Comparison of ENCODE assay signal across 1 cellular context in genomic region chr1:27526569-27527222, GRCh38.
TF ChIP-seq lines count a peak whose summit lies in the region.

No MANE protein-coding gene starts in this region.

TF ChIP-seq in K562, 482 proteins besides CTCF, POLR2A, EP300 and RAD21 (continues in another document):
- TF ChIP-seq TARDBP (IDR thresholded peaks at IDR 0.05) (no peak), ZKSCAN8 (CRISPR knock-in tag; IDR thresholded peaks at IDR 0.05) (no peak), HNRNPH1 (optimal IDR thresholded peaks at IDR 0.05; ENCODE audit: low read depth, low read length) (no peak), ZNF830 (CRISPR knock-in tag; IDR thresholded peaks at IDR 0.05) (no peak), EP400 (IDR thresholded peaks at IDR 0.05) (peak; percentile 88), FOXA3 (CRISPR knock-in tag; conservative IDR thresholded peaks at IDR 0.05 in 1 of 2, IDR thresholded peaks at IDR 0.05 in 1 of 2) (no peak), SP2 (IDR thresholded peaks at IDR 0.05; ENCODE audit: extremely low read depth, low read depth, low read length, poor library complexity, severe bottlenecking) (no peak), ZBTB2 (IDR thresholded peaks at IDR 0.05) (peak; percentile 73), KLF6 (CRISPR knock-in tag; IDR thresholded peaks at IDR 0.05; ENCODE audit: borderline replicate concordance) (no peak), ZNF316 (IDR thresholded peaks at IDR 0.05) (peak; percentile 42; the same call in 1 of the 2 replicates), RNF2 (IDR thresholded peaks at IDR 0.05) (no peak; the same call in 1 of the 2 replicates), KDM1A (IDR thresholded peaks at IDR 0.05) (peak; percentile 28 to 39; a peak in 2 of 4 replicates), ZNF57 (CRISPR knock-in tag; IDR thresholded peaks at IDR 0.05) (no peak), SMARCE1 (IDR thresholded peaks at IDR 0.05) (peak; percentile 58), VEZF1 (CRISPR knock-in tag; IDR thresholded peaks at IDR 0.05) (no peak), MTA3 (IDR thresholded peaks at IDR 0.05; ENCODE audit: borderline replicate concordance) (no peak), CSDE1 (IDR thresholded peaks at IDR 0.05) (peak in 1 of 2 experiments; percentile 85; a peak in 1 of 4 replicates), AFF1 (IDR thresholded peaks at IDR 0.05; ENCODE audit: low read depth in 1 of 2, partially characterized antibody in 2 of 2) (peak; percentile 56 to 81), KLF1 (tag; IDR thresholded peaks at IDR 0.05) (no peak), ZNF583 (CRISPR knock-in tag; IDR thresholded peaks at IDR 0.05) (no peak), SRSF1 (IDR thresholded peaks at IDR 0.05; ENCODE audit: low read depth, low read length) (no peak), MXI1 (IDR thresholded peaks at IDR 0.05; ENCODE audit: low read depth, low read length) (no peak; the same call in 1 of the 2 replicates), ZNF644 (tag; IDR thresholded peaks at IDR 0.05; ENCODE audit: low read depth) (no peak), FIP1L1 (IDR thresholded peaks at IDR 0.05; ENCODE audit: low read depth, low read length, poor library complexity, severe bottlenecking) (no peak), GABPB2 (CRISPR knock-in tag; conservative IDR thresholded peaks at IDR 0.05) (no peak), TRIM24 (IDR thresholded peaks at IDR 0.05) (peak; percentile 11 to 34; a peak in 1 of 4 replicates), ARID2 (IDR thresholded peaks at IDR 0.05) (no peak), MYNN (IDR thresholded peaks at IDR 0.05) (no peak; the same call in 1 of the 2 replicates), MYNN (CRISPR knock-in tag; IDR thresholded peaks at IDR 0.05) (no peak), LARP7 (IDR thresholded peaks at IDR 0.05) (peak; percentile 94; the same call in 1 of the 2 replicates), CREBBP (IDR thresholded peaks at IDR 0.05; ENCODE audit: low read depth, low read length) (no peak), HINFP (tag; conservative IDR thresholded peaks at IDR 0.05; ENCODE audit: low read depth) (no peak), ZNF41 (CRISPR knock-in tag; conservative IDR thresholded peaks at IDR 0.05) (0 out of 2 replicates have a peak, but pooled peaks have one; percentile 10), ZNF695 (CRISPR knock-in tag; IDR thresholded peaks at IDR 0.05) (no peak), CHD2 (IDR thresholded peaks at IDR 0.05; ENCODE audit: low read depth, low read length) (no peak), BRD4 (IDR thresholded peaks at IDR 0.05) (no peak), STAT5B (CRISPR knock-in tag; IDR thresholded peaks at IDR 0.05) (no peak), HMG20A (CRISPR knock-in tag; conservative IDR thresholded peaks at IDR 0.05) (no peak), ZNF384 (IDR thresholded peaks at IDR 0.05; ENCODE audit: low read depth, low read length) (no peak), ZNF23 (CRISPR knock-in tag; IDR thresholded peaks at IDR 0.05) (no peak), JUN (IDR thresholded peaks at IDR 0.05; ENCODE audit: borderline replicate concordance, low read depth, low read length) (no peak; the same call in 1 of the 2 replicates), JUN (CRISPR knock-in tag; IDR thresholded peaks at IDR 0.05; ENCODE audit: borderline replicate concordance) (peak; percentile 65)
- TF ChIP-seq, protein P1, sequence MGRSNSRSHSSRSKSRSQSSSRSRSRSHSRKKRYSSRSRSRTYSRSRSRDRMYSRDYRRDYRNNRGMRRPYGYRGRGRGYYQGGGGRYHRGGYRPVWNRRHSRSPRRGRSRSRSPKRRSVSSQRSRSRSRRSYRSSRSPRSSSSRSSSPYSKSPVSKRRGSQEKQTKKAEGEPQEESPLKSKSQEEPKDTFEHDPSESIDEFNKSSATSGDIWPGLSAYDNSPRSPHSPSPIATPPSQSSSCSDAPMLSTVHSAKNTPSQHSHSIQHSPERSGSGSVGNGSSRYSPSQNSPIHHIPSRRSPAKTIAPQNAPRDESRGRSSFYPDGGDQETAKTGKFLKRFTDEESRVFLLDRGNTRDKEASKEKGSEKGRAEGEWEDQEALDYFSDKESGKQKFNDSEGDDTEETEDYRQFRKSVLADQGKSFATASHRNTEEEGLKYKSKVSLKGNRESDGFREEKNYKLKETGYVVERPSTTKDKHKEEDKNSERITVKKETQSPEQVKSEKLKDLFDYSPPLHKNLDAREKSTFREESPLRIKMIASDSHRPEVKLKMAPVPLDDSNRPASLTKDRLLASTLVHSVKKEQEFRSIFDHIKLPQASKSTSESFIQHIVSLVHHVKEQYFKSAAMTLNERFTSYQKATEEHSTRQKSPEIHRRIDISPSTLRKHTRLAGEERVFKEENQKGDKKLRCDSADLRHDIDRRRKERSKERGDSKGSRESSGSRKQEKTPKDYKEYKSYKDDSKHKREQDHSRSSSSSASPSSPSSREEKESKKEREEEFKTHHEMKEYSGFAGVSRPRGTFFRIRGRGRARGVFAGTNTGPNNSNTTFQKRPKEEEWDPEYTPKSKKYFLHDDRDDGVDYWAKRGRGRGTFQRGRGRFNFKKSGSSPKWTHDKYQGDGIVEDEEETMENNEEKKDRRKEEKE (IDR thresholded peaks at IDR 0.05; ENCODE audit: borderline replicate concordance in 1 of 2, control insufficient read depth in 1 of 2, low read depth in 2 of 2, low read length in 1 of 2), result no peak; a peak in 1 of 4 replicates
- TF ChIP-seq, protein P2, sequence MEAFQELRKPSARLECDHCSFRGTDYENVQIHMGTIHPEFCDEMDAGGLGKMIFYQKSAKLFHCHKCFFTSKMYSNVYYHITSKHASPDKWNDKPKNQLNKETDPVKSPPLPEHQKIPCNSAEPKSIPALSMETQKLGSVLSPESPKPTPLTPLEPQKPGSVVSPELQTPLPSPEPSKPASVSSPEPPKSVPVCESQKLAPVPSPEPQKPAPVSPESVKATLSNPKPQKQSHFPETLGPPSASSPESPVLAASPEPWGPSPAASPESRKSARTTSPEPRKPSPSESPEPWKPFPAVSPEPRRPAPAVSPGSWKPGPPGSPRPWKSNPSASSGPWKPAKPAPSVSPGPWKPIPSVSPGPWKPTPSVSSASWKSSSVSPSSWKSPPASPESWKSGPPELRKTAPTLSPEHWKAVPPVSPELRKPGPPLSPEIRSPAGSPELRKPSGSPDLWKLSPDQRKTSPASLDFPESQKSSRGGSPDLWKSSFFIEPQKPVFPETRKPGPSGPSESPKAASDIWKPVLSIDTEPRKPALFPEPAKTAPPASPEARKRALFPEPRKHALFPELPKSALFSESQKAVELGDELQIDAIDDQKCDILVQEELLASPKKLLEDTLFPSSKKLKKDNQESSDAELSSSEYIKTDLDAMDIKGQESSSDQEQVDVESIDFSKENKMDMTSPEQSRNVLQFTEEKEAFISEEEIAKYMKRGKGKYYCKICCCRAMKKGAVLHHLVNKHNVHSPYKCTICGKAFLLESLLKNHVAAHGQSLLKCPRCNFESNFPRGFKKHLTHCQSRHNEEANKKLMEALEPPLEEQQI (IDR thresholded peaks at IDR 0.05), result no peak; the same call in 1 of the 2 replicates
- TF ChIP-seq, protein P3, sequence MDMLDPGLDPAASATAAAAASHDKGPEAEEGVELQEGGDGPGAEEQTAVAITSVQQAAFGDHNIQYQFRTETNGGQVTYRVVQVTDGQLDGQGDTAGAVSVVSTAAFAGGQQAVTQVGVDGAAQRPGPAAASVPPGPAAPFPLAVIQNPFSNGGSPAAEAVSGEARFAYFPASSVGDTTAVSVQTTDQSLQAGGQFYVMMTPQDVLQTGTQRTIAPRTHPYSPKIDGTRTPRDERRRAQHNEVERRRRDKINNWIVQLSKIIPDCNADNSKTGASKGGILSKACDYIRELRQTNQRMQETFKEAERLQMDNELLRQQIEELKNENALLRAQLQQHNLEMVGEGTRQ (CRISPR knock-in tag; IDR thresholded peaks at IDR 0.05), result 0 out of 2 replicates have a peak, but pooled peaks have one; percentile 32
- TF ChIP-seq, protein P4, sequence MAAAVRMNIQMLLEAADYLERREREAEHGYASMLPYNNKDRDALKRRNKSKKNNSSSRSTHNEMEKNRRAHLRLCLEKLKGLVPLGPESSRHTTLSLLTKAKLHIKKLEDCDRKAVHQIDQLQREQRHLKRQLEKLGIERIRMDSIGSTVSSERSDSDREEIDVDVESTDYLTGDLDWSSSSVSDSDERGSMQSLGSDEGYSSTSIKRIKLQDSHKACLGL (CRISPR knock-in tag; IDR thresholded peaks at IDR 0.05; ENCODE audit: borderline replicate concordance, poor library complexity, severe bottlenecking), result no peak
- TF ChIP-seq, protein P5, sequence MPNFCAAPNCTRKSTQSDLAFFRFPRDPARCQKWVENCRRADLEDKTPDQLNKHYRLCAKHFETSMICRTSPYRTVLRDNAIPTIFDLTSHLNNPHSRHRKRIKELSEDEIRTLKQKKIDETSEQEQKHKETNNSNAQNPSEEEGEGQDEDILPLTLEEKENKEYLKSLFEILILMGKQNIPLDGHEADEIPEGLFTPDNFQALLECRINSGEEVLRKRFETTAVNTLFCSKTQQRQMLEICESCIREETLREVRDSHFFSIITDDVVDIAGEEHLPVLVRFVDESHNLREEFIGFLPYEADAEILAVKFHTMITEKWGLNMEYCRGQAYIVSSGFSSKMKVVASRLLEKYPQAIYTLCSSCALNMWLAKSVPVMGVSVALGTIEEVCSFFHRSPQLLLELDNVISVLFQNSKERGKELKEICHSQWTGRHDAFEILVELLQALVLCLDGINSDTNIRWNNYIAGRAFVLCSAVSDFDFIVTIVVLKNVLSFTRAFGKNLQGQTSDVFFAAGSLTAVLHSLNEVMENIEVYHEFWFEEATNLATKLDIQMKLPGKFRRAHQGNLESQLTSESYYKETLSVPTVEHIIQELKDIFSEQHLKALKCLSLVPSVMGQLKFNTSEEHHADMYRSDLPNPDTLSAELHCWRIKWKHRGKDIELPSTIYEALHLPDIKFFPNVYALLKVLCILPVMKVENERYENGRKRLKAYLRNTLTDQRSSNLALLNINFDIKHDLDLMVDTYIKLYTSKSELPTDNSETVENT (CRISPR knock-in tag; IDR thresholded peaks at IDR 0.05), result no peak
- TF ChIP-seq, protein P6, sequence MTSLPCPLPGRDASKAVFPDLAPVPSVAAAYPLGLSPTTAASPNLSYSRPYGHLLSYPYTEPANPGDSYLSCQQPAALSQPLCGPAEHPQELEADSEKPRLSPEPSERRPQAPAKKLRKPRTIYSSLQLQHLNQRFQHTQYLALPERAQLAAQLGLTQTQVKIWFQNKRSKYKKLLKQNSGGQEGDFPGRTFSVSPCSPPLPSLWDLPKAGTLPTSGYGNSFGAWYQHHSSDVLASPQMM (CRISPR knock-in tag; IDR thresholded peaks at IDR 0.05), result no peak
